In genomic region chr3:67790043-67790442, GRCh38 we compare ENCODE assay signal across 8 cellular contexts.
DNase-seq lines count a peak whose midpoint lies in the region; ATAC-seq lines count a peak whose summit lies in the region.

No MANE protein-coding gene starts in this region.

- DNase-seq in GM04504 (ENCODE audit: low read depth): peak; percentile 19
- peak; percentile 39 to 65 for DNase-seq in Kasumi-1 (lab: John Stamatoyannopoulos, UW)
- peak; percentile 54 for DNase-seq in activated CD4-positive, CD25-positive, alpha-beta regulatory T cell treated with anti-CD3 and anti-CD28 coated beads, Interleukin-2, amount 50 U/mL, for 72 hours
- peak; percentile 79 for DNase-seq in dermis blood vessel endothelial cell
- DNase-seq in mucosa of gallbladder (ENCODE audit: low spot score): peak; percentile 40
- DNase-seq in stimulated activated naive CD8-positive, alpha-beta T cell treated with anti-CD3 and anti-CD28 coated beads, Interleukin-15, Interleukin-2, amounts not matched to agents 100 U/mL and 50 U/mL, for 24 hours: peak; percentile 70
- DNase-seq in LoVo (ENCODE audit: low spot score): no peak

- ATAC-seq in GM21786 (IDR thresholded peaks at IDR 0.05; ENCODE audit: unreplicated experiment): peak; percentile 81
- peak; percentile 87 for ATAC-seq in stimulated activated naive CD8-positive, alpha-beta T cell treated with anti-CD3 and anti-CD28 coated beads, Interleukin-15, Interleukin-2, amounts not matched to agents 100 U/mL and 50 U/mL, for 24 hours
